Comparison of ENCODE assay signal across 20 cellular contexts in genomic region chr2:16678964-16679363, GRCh38.
"Had no signal": no experiment of that assay in that cellular context is flagged by ENCODE, and none has a peak within 500 bp of the region (broad histone marks: within the 10 kb centered on the region; RNA-seq: fewer than 3 reads in every experiment).

No MANE protein-coding gene starts in this region.

- H3K4me3 ChIP-seq: esophagus squamous epithelium, gastroesophageal sphincter, lung, skin epidermis, suprapubic skin, thyroid gland, upper lobe of left lung, uterus had no signal

- H3K4me3 Mint-ChIP-seq: effector memory CD8-positive, alpha-beta T cell; naive thymus-derived CD4-positive, alpha-beta T cell had no signal

- DNase-seq: effector memory CD8-positive, alpha-beta T cell; esophagus squamous epithelium; foreskin fibroblast; glutamatergic neuron; kidney; left colon; left ventricle myocardium superior; mesenchymal stem cell; naive thymus-derived CD4-positive, alpha-beta T cell; posterior cingulate gyrus; stimulated activated CD4-positive, alpha-beta T cell treated with anti-CD3 and anti-CD28 coated beads, Interleukin-12 subunit alpha, Interleukin-12 subunit beta, amount 100 ng/mL, for 4 hours; stimulated activated naive CD4-positive, alpha-beta T cell treated with Interleukin-2 at 50 U/mL for 16 hours; thyroid gland; upper lobe of left lung; uterus had no signal

- H3K9me3 Mint-ChIP-seq: effector memory CD8-positive, alpha-beta T cell had no signal

- ATAC-seq: effector memory CD8-positive, alpha-beta T cell; gastroesophageal sphincter; left colon; left ventricle myocardium superior; naive thymus-derived CD4-positive, alpha-beta T cell; sciatic nerve had no signal

- H3K4me1 Mint-ChIP-seq: naive thymus-derived CD4-positive, alpha-beta T cell had no signal

- H3K9me3 ChIP-seq: esophagus squamous epithelium, suprapubic skin, thyroid gland had no signal

- H3K27ac Mint-ChIP-seq: effector memory CD8-positive, alpha-beta T cell; naive thymus-derived CD4-positive, alpha-beta T cell had no signal

- H3K36me3 ChIP-seq: esophagus squamous epithelium, gastroesophageal sphincter, suprapubic skin, thyroid gland, upper lobe of left lung had no signal

- H3K27ac ChIP-seq: esophagus squamous epithelium, gastroesophageal sphincter, skin epidermis, suprapubic skin, thyroid gland, upper lobe of left lung, uterus had no signal

- H3K4me1 ChIP-seq: suprapubic skin, upper lobe of left lung, uterus had no signal

- H3K27me3 ChIP-seq: esophagus squamous epithelium, gastroesophageal sphincter, suprapubic skin, thyroid gland, upper lobe of left lung, uterus had no signal
